In the genomic region with DNA sequence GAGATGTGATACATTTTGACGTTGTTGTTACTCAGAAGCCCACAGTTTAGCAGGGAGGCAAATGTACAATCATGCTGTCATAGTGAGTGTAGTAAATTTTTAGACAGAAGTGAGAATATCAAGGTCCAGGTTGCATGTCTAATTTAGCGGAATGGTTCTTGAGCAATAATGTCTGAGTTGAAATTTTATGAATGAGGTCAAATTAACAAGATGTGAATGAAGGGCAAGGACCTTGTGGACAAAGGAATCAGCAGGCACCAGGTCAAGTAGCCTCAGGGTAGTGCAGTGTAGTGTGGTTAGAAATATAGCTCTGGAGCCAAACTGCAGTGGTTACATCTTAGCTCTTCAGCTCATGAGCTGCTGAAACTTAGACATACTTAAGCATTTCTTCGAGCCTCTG, we compare ENCODE assay signal across 14 cellular contexts. TPM values are rescaled to one million over a fixed set of nuclear protein-coding genes. Genes with fewer than 3 reads are reported as not detected.
DNase-seq lines count a peak whose midpoint lies in the region; ATAC-seq and TF ChIP-seq lines count a peak whose summit lies in the region.
"Had no signal": no experiment of that assay in that cellular context is flagged by ENCODE, and none has a peak within 500 bp of the region (broad histone marks: within the 10 kb centered on the region; RNA-seq: fewer than 3 reads in every experiment).

No MANE protein-coding gene starts in this region.

- TF ChIP-seq CTCF in PC-9 (conservative IDR thresholded peaks at IDR 0.05): no peak
- TF ChIP-seq CTCF in endodermal cell (conservative IDR thresholded peaks at IDR 0.05): no peak
- no peak for TF ChIP-seq CTCF in sigmoid colon (IDR thresholded peaks at IDR 0.05)
- no peak for TF ChIP-seq CTCF in adrenal gland (IDR thresholded peaks at IDR 0.05)

- peak overlapping the region; percentile 90 for H3K27ac Mint-ChIP-seq in activated CD4-positive, alpha-beta T cell treated with anti-CD3 and anti-CD28 coated beads for 36 hours
- no peak overlapping the region for H3K27ac Mint-ChIP-seq in endodermal cell

- peaks cover 14% of the 10 kb centered on the region for H3K9me3 Mint-ChIP-seq in activated CD4-positive, alpha-beta T cell treated with anti-CD3 and anti-CD28 coated beads for 36 hours (ENCODE audit: low read depth)
- H3K9me3 Mint-ChIP-seq in endodermal cell: no peaks in the 10 kb centered on the region

- H3K4me1 Mint-ChIP-seq in activated CD4-positive, alpha-beta T cell treated with anti-CD3 and anti-CD28 coated beads for 36 hours: peaks cover 29% of the 10 kb centered on the region
- peaks cover 5% of the 10 kb centered on the region for H3K4me1 Mint-ChIP-seq in endodermal cell

- POLR2A ChIA-PET in activated CD4-positive, alpha-beta T cell treated with anti-CD3 and anti-CD28 coated beads for 36 hours (lab: Charles Lee): interaction anchor here (0.8 to 2.0 kb wide), 4 partner anchors 26 to 208 kb away, joined by 3 to 15 read pairs (median 7); no protein-coding TSS in a partner anchor
- POLR2A ChIA-PET in PC-9 (lab: Charles Lee; ENCODE audit: unreplicated experiment): no interaction called here

- H3K4me1 ChIP-seq in PC-9 (replicated peaks; ENCODE audit: insufficient read depth) (peaks cover 48% of the 10 kb centered on the region), endodermal cell (ENCODE audit: control insufficient read depth, insufficient read depth, low read length) (peaks cover 5% of the 10 kb centered on the region), sigmoid colon (peaks cover 0 to 12% (median 9%) of the 10 kb centered on the region in 4 donors), adrenal gland (replicated peaks in 1 of 2) (peaks cover 0 to 19% of the 10 kb centered on the region in 2 donors)

- ATAC-seq in activated CD4-positive, alpha-beta T cell treated with anti-CD3 and anti-CD28 coated beads for 36 hours: no peak
- ATAC-seq in left colon: no peak

- CTCF ChIA-PET in activated CD4-positive, alpha-beta T cell treated with anti-CD3 and anti-CD28 coated beads for 36 hours (lab: Charles Lee): interaction anchor here (0.6 to 2.1 kb wide), 6 partner anchors 16 to 213 kb away, joined by 3 to 8 read pairs (median 3); no protein-coding TSS in a partner anchor
- CTCF ChIA-PET in PC-9 (lab: Charles Lee): no interaction called here

- H3K27ac ChIP-seq in PC-9: peak overlapping the region; percentile 88
- peak overlapping the region; percentile 59 for H3K27ac ChIP-seq in endodermal cell (ENCODE audit: low read depth, low read length)
- peak overlapping the region in 3 of 4 donors; percentile 29 to 46 (median 41) for H3K27ac ChIP-seq in sigmoid colon
- H3K27ac ChIP-seq in adrenal gland: peak overlapping the region in 1 of 5 donors; percentile 61
- H3K27ac ChIP-seq: vagina had no signal

- TF ChIP-seq POLR2A in sigmoid colon (IDR thresholded peaks at IDR 0.05) (no peak), adrenal gland (IDR thresholded peaks at IDR 0.05) (no peak)

- H3K4me3 ChIP-seq in PC-9: no peak overlapping the region
- no peak overlapping the region for H3K4me3 ChIP-seq in endodermal cell (ENCODE audit: low read length)
- no peak overlapping the region for H3K4me3 ChIP-seq in sigmoid colon
- no peak overlapping the region for H3K4me3 ChIP-seq in adrenal gland
- H3K4me3 ChIP-seq: heart right ventricle, vagina had no signal

- H3K9me3 ChIP-seq in PC-9 (ENCODE audit: insufficient read depth, low read depth) (no peaks in the 10 kb centered on the region), endodermal cell (ENCODE audit: control insufficient read depth, low read length) (no peaks in the 10 kb centered on the region), sigmoid colon (no peaks in the 10 kb centered on the region), adrenal gland (replicated peaks in 1 of 3) (no peaks in the 10 kb centered on the region)
- H3K9me3 ChIP-seq: vagina had no signal

- H3K79me2 ChIP-seq in PC-9 (ENCODE audit: low read depth): no peaks in the 10 kb centered on the region

- H3K4me3 Mint-ChIP-seq in activated CD4-positive, alpha-beta T cell treated with anti-CD3 and anti-CD28 coated beads for 36 hours: no peak overlapping the region
- H3K4me3 Mint-ChIP-seq in endodermal cell: no peak overlapping the region
- H3K4me3 Mint-ChIP-seq: nephron had no signal

- H3K9ac ChIP-seq in endodermal cell (ENCODE audit: extremely low read depth, low read length, poor library complexity, severe bottlenecking): no peak overlapping the region

- H3K36me3 Mint-ChIP-seq in activated CD4-positive, alpha-beta T cell treated with anti-CD3 and anti-CD28 coated beads for 36 hours (ENCODE audit: low read depth): peaks cover 21% of the 10 kb centered on the region
- no peaks in the 10 kb centered on the region for H3K36me3 Mint-ChIP-seq in endodermal cell (ENCODE audit: low read depth)

- peaks cover 41% of the 10 kb centered on the region for H3F3A ChIP-seq in PC-9 (ENCODE audit: insufficient read depth, low read depth)

- intact Hi-C loops in activated CD4-positive, alpha-beta T cell treated with anti-CD3 and anti-CD28 coated beads for 36 hours (cut with DNase I, micrococcal nuclease): loop anchor here (1.0 to 10.0 kb wide), 9 partner anchors 35 to 509 kb away; a partner anchor contains a TSS
- intact Hi-C loops in PC-9 (cut with micrococcal nuclease; ENCODE audit: unreplicated experiment): no loop called here
- intact Hi-C loops in sigmoid colon (cut with DNase I): no loop called here
- intact Hi-C loops in left colon (cut with DNase I, micrococcal nuclease): no loop called here
- intact Hi-C loops in posterior cingulate gyrus (cut with DNase I): no loop called here
- intact Hi-C loops in adrenal gland (cut with DNase I): no loop called here

- no peak for DNase-seq in activated CD4-positive, alpha-beta T cell treated with anti-CD3 and anti-CD28 coated beads for 36 hours
- no peak for DNase-seq in activated CD4-positive, alpha-beta T cell treated with anti-CD3 and anti-CD28 coated beads, Interleukin-2, amount 50 U/mL, for 48 hours
- DNase-seq in PC-9: peak in 1 of 2 experiments; percentile 43
- no peak for DNase-seq in endodermal cell
- no peak for DNase-seq in sigmoid colon
- DNase-seq in left colon: no peak
- no peak for DNase-seq in posterior cingulate gyrus
- DNase-seq in adrenal gland: no peak
- DNase-seq: activated CD4-positive, CD25-positive, alpha-beta regulatory T cell treated with anti-CD3 and anti-CD28 coated beads, Interleukin-2, amount 50 U/mL, for 72 hours; NK-92 treated with Interleukin-12 subunit alpha and Interleukin-12 subunit beta, amount 100 ng/mL, for 24 hours had no signal

- no TSS peak for BruUV-seq in PC-9 (replicated peaks; lab: Mats Ljungman, UMichigan)

- H3K27me3 Mint-ChIP-seq in activated CD4-positive, alpha-beta T cell treated with anti-CD3 and anti-CD28 coated beads for 36 hours: no peaks in the 10 kb centered on the region
- H3K27me3 Mint-ChIP-seq in endodermal cell (ENCODE audit: insufficient read depth): peaks cover 2% of the 10 kb centered on the region

- no peaks in the 10 kb centered on the region for H4K20me1 ChIP-seq in PC-9 (ENCODE audit: insufficient read depth)

- no peak for TF ChIP-seq EP300 in sigmoid colon (IDR thresholded peaks at IDR 0.05)

- H3K27me3 ChIP-seq in PC-9 (ENCODE audit: insufficient read depth, low read depth) (no peaks in the 10 kb centered on the region), endodermal cell (ENCODE audit: control insufficient read depth, insufficient read depth, low read length, poor library complexity, severe bottlenecking) (no peaks in the 10 kb centered on the region), sigmoid colon (no peaks in the 10 kb centered on the region), adrenal gland (no peaks in the 10 kb centered on the region)
- H3K27me3 ChIP-seq: vagina had no signal

- H2AFZ ChIP-seq in PC-9: no peak overlapping the region

- H3K9me2 ChIP-seq in PC-9 (ENCODE audit: insufficient read depth): no peaks in the 10 kb centered on the region

- peak overlapping the region; percentile 39 for H3K4me2 ChIP-seq in PC-9

- WGBS in endodermal cell (ENCODE audit: insufficient coverage in 1 of 2, insufficient read length in 1 of 2), 2 experiments: 62 to 63% methylated on average over 3 of the region's 3 CpGs
- WGBS in sigmoid colon, 2 donors: 71 to 74% methylated on average over 3 of the region's 3 CpGs
- 64 to 77% (median 71%) methylated on average over 3 of the region's 3 CpGs for WGBS in adrenal gland, 4 donors

- no peaks in the 10 kb centered on the region for H3K36me3 ChIP-seq in PC-9 (ENCODE audit: low read depth)
- no peaks in the 10 kb centered on the region for H3K36me3 ChIP-seq in endodermal cell (ENCODE audit: control insufficient read depth, insufficient read depth, low read length)
- H3K36me3 ChIP-seq in sigmoid colon: no peaks in the 10 kb centered on the region
- H3K36me3 ChIP-seq in adrenal gland (replicated peaks in 1 of 2): no peaks in the 10 kb centered on the region
- H3K36me3 ChIP-seq: heart right ventricle, vagina had no signal

RNA-seq across cellular contexts. Expression of a gene that starts 36.2 kb away (rescaled TPM):
- total RNA-seq in activated CD4-positive, alpha-beta T cell treated with anti-CD3 and anti-CD28 coated beads for 36 hours: 10 to 100 TPM; 42.3 to 48.2 TPM
- total RNA-seq in PC-9 (2021): not detected in 2 replicates
- total RNA-seq in endodermal cell: not detected
- polyA plus RNA-seq in endodermal cell (2013, experiment 1 of 2): not detected
- polyA plus RNA-seq in endodermal cell (2013, experiment 2 of 2): not detected
- total RNA-seq in sigmoid colon: 1 to 10 TPM; 1.4 to 3.0 (median 1.9) TPM
- 10 to 100 TPM in 1 of 3 donors, 1 to 10 TPM in 1, under 1 TPM in 1; 0.60 to 11.7 (median 1.4) TPM for polyA plus RNA-seq in sigmoid colon
- total RNA-seq in left colon: 1 to 10 TPM in 1 of 2 donors, under 1 TPM in 1; 0.24 to 1.0 TPM
- 1 to 10 TPM in 7 of 8 donors, under 1 TPM in 1; 0.72 to 4.8 (median 2.5) TPM for total RNA-seq in adrenal gland
- 1 to 10 TPM in 1 of 3 donors, under 1 TPM in 2; 0.34 to 1.4 (median 0.64) TPM for polyA plus RNA-seq in adrenal gland
- total RNA-seq: LHCN-M2 had no signal

Comparison
In these comparisons a context has a peak if more than half of its experiments do, and no peak if none do; other contexts are left out.
1. RNA of a gene that starts 36.2 kb away (total RNA-seq): 42.3 to 48.2 TPM in activated CD4-positive, alpha-beta T cell treated with anti-CD3 and anti-CD28 coated beads for 36 hours; 0.72 to 4.8 TPM in adrenal gland, 1.4 to 3.0 TPM in sigmoid colon, 0.24 to 1.0 TPM in left colon, not detected in PC-9 and not detected in endodermal cell; every median in the first group is over 4 times any median in the second.
2. intact Hi-C loops: an anchor here in activated CD4-positive, alpha-beta T cell treated with anti-CD3 and anti-CD28 coated beads for 36 hours (1.0 to 10.0 kb wide); none called in PC-9, sigmoid colon, left colon, posterior cingulate gyrus and adrenal gland.